Comparison of ENCODE assay signal across 1 cellular context in the genomic region with DNA sequence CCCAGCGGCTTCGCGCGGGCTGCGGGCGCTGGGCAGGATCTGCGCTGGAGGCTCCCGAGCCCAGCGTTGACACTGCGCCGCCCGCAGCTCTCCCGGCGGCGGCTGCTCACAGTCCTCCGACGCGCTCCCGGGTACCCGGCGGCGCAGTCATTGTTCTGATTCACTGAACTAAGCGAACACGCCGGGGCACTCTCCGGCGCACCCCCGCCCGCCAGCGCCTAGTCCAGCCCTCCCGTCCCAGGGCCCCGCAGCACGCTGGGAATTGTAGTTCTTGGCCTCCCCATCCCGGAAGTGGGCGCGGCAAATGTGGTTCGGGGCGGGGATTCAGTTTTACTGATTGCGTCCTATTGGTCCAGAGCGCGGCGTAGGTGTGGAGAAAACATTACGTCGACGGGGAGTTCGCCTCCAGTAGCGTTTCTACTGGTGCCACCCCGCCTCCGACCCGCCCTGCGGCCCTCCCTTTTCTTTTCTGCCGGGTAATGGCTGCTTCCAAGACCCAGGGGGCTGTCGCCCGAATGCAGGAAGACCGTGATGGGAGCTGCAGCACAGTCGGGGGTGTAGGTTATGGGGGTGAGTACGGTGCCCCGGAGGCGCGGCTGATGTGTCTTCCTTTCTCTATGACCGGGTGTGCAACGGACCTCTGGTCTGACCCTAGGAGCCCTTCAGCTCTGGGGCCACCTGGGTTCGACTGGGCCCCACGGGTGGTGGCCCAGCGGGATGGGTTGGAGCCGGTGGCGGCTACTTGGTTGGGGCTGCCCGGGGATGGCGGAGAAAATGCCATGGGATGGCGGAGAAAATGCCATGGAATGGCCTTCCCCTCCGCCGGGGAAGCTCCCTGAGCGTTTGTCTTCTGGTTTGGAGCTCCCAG.
A peak's percentile ranks its signal among the peaks of the same experiment; 100 is the strongest.
TF ChIP-seq lines count a peak whose summit lies in the region.

A gene with protein sequence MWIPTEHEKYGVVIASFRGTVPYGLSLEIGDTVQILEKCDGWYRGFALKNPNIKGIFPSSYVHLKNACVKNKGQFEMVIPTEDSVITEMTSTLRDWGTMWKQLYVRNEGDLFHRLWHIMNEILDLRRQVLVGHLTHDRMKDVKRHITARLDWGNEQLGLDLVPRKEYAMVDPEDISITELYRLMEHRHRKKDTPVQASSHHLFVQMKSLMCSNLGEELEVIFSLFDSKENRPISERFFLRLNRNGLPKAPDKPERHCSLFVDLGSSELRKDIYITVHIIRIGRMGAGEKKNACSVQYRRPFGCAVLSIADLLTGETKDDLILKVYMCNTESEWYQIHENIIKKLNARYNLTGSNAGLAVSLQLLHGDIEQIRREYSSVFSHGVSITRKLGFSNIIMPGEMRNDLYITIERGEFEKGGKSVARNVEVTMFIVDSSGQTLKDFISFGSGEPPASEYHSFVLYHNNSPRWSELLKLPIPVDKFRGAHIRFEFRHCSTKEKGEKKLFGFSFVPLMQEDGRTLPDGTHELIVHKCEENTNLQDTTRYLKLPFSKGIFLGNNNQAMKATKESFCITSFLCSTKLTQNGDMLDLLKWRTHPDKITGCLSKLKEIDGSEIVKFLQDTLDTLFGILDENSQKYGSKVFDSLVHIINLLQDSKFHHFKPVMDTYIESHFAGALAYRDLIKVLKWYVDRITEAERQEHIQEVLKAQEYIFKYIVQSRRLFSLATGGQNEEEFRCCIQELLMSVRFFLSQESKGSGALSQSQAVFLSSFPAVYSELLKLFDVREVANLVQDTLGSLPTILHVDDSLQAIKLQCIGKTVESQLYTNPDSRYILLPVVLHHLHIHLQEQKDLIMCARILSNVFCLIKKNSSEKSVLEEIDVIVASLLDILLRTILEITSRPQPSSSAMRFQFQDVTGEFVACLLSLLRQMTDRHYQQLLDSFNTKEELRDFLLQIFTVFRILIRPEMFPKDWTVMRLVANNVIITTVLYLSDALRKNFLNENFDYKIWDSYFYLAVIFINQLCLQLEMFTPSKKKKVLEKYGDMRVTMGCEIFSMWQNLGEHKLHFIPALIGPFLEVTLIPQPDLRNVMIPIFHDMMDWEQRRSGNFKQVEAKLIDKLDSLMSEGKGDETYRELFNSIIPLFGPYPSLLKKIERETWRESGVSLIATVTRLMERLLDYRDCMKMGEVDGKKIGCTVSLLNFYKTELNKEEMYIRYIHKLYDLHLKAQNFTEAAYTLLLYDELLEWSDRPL (N-terminal part only) (minus strand): TSS at position 162 of the 868 bp plus-strand sequence. CDS start 261 bp downstream, outside the sequence.
A gene with protein sequence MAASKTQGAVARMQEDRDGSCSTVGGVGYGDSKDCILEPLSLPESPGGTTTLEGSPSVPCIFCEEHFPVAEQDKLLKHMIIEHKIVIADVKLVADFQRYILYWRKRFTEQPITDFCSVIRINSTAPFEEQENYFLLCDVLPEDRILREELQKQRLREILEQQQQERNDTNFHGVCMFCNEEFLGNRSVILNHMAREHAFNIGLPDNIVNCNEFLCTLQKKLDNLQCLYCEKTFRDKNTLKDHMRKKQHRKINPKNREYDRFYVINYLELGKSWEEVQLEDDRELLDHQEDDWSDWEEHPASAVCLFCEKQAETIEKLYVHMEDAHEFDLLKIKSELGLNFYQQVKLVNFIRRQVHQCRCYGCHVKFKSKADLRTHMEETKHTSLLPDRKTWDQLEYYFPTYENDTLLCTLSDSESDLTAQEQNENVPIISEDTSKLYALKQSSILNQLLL (plus strand): TSS at position 458 of the 868 bp plus-strand sequence. CDS start 22 bp downstream, at position 480.

TF ChIP-seq in neural cell, 6 proteins besides CTCF, POLR2A, EP300 and RAD21 (continued from another document):
- TF ChIP-seq, protein P1, sequence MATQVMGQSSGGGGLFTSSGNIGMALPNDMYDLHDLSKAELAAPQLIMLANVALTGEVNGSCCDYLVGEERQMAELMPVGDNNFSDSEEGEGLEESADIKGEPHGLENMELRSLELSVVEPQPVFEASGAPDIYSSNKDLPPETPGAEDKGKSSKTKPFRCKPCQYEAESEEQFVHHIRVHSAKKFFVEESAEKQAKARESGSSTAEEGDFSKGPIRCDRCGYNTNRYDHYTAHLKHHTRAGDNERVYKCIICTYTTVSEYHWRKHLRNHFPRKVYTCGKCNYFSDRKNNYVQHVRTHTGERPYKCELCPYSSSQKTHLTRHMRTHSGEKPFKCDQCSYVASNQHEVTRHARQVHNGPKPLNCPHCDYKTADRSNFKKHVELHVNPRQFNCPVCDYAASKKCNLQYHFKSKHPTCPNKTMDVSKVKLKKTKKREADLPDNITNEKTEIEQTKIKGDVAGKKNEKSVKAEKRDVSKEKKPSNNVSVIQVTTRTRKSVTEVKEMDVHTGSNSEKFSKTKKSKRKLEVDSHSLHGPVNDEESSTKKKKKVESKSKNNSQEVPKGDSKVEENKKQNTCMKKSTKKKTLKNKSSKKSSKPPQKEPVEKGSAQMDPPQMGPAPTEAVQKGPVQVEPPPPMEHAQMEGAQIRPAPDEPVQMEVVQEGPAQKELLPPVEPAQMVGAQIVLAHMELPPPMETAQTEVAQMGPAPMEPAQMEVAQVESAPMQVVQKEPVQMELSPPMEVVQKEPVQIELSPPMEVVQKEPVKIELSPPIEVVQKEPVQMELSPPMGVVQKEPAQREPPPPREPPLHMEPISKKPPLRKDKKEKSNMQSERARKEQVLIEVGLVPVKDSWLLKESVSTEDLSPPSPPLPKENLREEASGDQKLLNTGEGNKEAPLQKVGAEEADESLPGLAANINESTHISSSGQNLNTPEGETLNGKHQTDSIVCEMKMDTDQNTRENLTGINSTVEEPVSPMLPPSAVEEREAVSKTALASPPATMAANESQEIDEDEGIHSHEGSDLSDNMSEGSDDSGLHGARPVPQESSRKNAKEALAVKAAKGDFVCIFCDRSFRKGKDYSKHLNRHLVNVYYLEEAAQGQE (IDR thresholded peaks at IDR 0.05; ENCODE audit: borderline replicate concordance): peak; percentile 84
- TF ChIP-seq MXI1 (conservative IDR thresholded peaks at IDR 0.05; ENCODE audit: poor library complexity, severe bottlenecking): peak; percentile 95
- TF ChIP-seq TAF1 (IDR thresholded peaks at IDR 0.05; ENCODE audit: low read depth): peak; percentile 82
- peak; percentile 60 for TF ChIP-seq POLR2AphosphoS5 (IDR thresholded peaks at IDR 0.05)
